Comparison of ENCODE assay signal across 1 cellular context in the genomic region with DNA sequence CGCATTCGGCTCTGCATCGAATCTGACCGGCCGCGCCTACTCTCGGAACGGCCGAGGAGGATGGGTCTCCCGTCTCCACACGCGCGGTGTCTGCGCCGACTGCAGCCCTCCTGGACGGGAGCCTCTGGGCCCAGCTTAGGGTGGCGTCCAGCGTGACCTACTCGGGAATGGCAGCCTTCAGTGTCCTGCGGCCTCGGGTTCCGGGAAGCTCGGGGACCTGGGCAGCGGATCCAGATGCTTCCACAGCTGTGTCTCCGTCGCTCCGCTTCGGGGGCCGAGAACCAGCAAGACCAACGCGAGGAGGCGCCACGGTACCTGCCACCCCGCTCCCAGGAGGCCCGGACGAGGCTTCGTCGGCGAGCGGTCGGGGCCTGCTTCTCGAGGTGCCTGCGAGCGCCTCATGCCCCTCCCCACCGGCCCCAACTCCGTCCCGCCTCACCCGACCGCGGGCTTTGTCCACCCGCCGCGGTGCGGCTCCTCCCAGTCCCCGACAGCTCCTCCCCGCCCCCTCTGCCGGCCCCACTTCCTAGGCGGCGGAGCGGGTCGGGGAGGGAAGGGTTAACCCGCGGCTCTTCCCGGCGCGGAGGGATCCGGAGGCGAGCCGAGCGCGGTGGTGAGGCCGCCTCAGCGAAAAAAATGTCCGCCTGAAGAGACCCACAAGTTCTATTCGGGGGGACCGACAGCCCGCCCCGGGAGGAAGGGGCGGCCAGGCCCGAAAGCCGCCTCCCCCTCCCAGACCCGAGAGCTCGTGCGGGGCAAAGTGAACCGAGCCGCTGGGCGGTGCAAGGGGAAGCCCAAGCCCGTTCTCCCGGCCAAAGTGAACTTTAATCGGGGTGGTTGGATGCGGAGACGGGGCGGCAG.
TF ChIP-seq lines count a peak whose summit lies in the region.

A gene (plus strand): TSS at position 599 of the 861 bp plus-strand sequence. CDS start 1,270 bp downstream, outside the sequence.

TF ChIP-seq in K562, 482 proteins besides CTCF, POLR2A, EP300 and RAD21 (continued from another document and continues in another):
- peak in 1 of 2 experiments; percentile 43; a peak in 1 of 3 replicates for TF ChIP-seq CBX3 (IDR thresholded peaks at IDR 0.05; ENCODE audit: borderline replicate concordance in 1 of 2, low read length in 2 of 2)
- TF ChIP-seq EZH2 (IDR thresholded peaks at IDR 0.05; ENCODE audit: borderline replicate concordance, low read depth, low read length) = no peak
- TF ChIP-seq, protein P1, sequence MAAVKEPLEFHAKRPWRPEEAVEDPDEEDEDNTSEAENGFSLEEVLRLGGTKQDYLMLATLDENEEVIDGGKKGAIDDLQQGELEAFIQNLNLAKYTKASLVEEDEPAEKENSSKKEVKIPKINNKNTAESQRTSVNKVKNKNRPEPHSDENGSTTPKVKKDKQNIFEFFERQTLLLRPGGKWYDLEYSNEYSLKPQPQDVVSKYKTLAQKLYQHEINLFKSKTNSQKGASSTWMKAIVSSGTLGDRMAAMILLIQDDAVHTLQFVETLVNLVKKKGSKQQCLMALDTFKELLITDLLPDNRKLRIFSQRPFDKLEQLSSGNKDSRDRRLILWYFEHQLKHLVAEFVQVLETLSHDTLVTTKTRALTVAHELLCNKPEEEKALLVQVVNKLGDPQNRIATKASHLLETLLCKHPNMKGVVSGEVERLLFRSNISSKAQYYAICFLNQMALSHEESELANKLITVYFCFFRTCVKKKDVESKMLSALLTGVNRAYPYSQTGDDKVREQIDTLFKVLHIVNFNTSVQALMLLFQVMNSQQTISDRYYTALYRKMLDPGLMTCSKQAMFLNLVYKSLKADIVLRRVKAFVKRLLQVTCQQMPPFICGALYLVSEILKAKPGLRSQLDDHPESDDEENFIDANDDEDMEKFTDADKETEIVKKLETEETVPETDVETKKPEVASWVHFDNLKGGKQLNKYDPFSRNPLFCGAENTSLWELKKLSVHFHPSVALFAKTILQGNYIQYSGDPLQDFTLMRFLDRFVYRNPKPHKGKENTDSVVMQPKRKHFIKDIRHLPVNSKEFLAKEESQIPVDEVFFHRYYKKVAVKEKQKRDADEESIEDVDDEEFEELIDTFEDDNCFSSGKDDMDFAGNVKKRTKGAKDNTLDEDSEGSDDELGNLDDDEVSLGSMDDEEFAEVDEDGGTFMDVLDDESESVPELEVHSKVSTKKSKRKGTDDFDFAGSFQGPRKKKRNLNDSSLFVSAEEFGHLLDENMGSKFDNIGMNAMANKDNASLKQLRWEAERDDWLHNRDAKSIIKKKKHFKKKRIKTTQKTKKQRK (IDR thresholded peaks at IDR 0.05; ENCODE audit: borderline replicate concordance, low read depth, low read length) = no peak
- TF ChIP-seq ZNF197 (CRISPR knock-in tag; IDR thresholded peaks at IDR 0.05; ENCODE audit: low read depth) = no peak
- peak; percentile 79 for TF ChIP-seq GABPB1 (CRISPR knock-in tag; IDR thresholded peaks at IDR 0.05)
- TF ChIP-seq, protein P2, sequence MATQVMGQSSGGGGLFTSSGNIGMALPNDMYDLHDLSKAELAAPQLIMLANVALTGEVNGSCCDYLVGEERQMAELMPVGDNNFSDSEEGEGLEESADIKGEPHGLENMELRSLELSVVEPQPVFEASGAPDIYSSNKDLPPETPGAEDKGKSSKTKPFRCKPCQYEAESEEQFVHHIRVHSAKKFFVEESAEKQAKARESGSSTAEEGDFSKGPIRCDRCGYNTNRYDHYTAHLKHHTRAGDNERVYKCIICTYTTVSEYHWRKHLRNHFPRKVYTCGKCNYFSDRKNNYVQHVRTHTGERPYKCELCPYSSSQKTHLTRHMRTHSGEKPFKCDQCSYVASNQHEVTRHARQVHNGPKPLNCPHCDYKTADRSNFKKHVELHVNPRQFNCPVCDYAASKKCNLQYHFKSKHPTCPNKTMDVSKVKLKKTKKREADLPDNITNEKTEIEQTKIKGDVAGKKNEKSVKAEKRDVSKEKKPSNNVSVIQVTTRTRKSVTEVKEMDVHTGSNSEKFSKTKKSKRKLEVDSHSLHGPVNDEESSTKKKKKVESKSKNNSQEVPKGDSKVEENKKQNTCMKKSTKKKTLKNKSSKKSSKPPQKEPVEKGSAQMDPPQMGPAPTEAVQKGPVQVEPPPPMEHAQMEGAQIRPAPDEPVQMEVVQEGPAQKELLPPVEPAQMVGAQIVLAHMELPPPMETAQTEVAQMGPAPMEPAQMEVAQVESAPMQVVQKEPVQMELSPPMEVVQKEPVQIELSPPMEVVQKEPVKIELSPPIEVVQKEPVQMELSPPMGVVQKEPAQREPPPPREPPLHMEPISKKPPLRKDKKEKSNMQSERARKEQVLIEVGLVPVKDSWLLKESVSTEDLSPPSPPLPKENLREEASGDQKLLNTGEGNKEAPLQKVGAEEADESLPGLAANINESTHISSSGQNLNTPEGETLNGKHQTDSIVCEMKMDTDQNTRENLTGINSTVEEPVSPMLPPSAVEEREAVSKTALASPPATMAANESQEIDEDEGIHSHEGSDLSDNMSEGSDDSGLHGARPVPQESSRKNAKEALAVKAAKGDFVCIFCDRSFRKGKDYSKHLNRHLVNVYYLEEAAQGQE (CRISPR knock-in tag; IDR thresholded peaks at IDR 0.05; ENCODE audit: low read depth) = peak; percentile 66; the same call in 1 of the 2 replicates
- TF ChIP-seq, protein P3, sequence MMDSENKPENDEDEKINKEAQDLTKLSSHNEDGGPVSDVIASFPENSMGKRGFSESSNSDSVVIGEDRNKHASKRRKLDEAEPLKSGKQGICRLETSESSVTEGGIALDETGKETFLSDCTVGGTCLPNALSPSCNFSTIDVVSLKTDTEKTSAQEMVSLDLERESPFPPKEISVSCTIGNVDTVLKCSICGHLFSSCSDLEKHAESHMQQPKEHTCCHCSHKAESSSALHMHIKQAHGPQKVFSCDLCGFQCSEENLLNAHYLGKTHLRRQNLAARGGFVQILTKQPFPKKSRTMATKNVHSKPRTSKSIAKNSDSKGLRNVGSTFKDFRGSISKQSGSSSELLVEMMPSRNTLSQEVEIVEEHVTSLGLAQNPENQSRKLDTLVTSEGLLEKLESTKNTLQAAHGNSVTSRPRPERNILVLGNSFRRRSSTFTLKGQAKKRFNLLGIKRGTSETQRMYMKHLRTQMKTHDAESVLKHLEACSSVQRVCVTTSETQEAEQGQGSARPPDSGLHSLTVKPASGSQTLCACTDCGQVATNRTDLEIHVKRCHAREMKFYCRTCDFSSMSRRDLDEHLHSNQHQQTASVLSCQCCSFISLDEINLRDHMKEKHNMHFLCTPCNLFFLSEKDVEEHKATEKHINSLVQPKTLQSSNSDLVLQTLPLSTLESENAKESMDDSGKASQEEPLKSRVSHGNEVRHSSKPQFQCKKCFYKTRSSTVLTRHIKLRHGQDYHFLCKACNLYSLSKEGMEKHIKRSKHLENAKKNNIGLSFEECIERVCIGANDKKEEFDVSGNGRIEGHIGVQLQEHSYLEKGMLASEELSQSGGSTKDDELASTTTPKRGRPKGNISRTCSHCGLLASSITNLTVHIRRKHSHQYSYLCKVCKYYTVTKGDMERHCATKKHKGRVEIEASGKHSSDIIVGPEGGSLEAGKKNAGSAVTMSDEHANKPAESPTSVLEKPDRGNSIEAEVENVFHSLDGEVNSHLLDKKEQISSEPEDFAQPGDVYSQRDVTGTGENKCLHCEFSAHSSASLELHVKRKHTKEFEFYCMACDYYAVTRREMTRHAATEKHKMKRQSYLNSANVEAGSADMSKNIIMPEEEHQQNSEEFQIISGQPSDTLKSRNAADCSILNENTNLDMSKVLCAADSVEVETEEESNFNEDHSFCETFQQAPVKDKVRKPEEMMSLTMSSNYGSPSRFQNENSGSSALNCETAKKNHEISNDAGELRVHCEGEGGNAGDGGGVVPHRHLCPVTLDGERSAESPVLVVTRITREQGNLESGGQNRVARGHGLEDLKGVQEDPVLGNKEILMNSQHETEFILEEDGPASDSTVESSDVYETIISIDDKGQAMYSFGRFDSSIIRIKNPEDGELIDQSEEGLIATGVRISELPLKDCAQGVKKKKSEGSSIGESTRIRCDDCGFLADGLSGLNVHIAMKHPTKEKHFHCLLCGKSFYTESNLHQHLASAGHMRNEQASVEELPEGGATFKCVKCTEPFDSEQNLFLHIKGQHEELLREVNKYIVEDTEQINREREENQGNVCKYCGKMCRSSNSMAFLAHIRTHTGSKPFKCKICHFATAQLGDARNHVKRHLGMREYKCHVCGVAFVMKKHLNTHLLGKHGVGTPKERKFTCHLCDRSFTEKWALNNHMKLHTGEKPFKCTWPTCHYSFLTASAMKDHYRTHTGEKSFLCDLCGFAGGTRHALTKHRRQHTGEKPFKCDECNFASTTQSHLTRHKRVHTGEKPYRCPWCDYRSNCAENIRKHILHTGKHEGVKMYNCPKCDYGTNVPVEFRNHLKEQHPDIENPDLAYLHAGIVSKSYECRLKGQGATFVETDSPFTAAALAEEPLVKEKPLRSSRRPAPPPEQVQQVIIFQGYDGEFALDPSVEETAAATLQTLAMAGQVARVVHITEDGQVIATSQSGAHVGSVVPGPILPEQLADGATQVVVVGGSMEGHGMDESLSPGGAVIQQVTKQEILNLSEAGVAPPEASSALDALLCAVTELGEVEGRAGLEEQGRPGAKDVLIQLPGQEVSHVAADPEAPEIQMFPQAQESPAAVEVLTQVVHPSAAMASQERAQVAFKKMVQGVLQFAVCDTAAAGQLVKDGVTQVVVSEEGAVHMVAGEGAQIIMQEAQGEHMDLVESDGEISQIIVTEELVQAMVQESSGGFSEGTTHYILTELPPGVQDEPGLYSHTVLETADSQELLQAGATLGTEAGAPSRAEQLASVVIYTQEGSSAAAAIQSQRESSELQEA (IDR thresholded peaks at IDR 0.05; ENCODE audit: low read depth) = no peak
- TF ChIP-seq, protein P4, sequence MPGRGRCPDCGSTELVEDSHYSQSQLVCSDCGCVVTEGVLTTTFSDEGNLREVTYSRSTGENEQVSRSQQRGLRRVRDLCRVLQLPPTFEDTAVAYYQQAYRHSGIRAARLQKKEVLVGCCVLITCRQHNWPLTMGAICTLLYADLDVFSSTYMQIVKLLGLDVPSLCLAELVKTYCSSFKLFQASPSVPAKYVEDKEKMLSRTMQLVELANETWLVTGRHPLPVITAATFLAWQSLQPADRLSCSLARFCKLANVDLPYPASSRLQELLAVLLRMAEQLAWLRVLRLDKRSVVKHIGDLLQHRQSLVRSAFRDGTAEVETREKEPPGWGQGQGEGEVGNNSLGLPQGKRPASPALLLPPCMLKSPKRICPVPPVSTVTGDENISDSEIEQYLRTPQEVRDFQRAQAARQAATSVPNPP (IDR thresholded peaks at IDR 0.05; ENCODE audit: borderline replicate concordance, insufficient read depth, insufficient read length) = no peak
- TF ChIP-seq, protein P5, sequence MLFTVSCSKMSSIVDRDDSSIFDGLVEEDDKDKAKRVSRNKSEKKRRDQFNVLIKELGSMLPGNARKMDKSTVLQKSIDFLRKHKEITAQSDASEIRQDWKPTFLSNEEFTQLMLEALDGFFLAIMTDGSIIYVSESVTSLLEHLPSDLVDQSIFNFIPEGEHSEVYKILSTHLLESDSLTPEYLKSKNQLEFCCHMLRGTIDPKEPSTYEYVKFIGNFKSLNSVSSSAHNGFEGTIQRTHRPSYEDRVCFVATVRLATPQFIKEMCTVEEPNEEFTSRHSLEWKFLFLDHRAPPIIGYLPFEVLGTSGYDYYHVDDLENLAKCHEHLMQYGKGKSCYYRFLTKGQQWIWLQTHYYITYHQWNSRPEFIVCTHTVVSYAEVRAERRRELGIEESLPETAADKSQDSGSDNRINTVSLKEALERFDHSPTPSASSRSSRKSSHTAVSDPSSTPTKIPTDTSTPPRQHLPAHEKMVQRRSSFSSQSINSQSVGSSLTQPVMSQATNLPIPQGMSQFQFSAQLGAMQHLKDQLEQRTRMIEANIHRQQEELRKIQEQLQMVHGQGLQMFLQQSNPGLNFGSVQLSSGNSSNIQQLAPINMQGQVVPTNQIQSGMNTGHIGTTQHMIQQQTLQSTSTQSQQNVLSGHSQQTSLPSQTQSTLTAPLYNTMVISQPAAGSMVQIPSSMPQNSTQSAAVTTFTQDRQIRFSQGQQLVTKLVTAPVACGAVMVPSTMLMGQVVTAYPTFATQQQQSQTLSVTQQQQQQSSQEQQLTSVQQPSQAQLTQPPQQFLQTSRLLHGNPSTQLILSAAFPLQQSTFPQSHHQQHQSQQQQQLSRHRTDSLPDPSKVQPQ (CRISPR knock-in tag; IDR thresholded peaks at IDR 0.05; ENCODE audit: borderline replicate concordance) = no peak
- TF ChIP-seq ZNF324 (CRISPR knock-in tag; IDR thresholded peaks at IDR 0.05) = 0 out of 2 replicates have a peak, but pooled peaks have one; percentile 12
- 0 out of 2 replicates have a peak, but pooled peaks have one; percentile 14 for TF ChIP-seq CREB1 (IDR thresholded peaks at IDR 0.05)
- TF ChIP-seq CREB1 (CRISPR knock-in tag; IDR thresholded peaks at IDR 0.05) = peak; percentile 67; the same call in 1 of the 2 replicates
- 0 out of 2 replicates have a peak, but pooled peaks have one; percentile 39 for TF ChIP-seq CC2D1A (IDR thresholded peaks at IDR 0.05)
- TF ChIP-seq ZNF140 (CRISPR knock-in tag; IDR thresholded peaks at IDR 0.05) = no peak
- peak; percentile 85 for TF ChIP-seq ETV1 (tag; conservative IDR thresholded peaks at IDR 0.05; ENCODE audit: low read depth)
- no peak for TF ChIP-seq NFXL1 (CRISPR knock-in tag; IDR thresholded peaks at IDR 0.05)
- TF ChIP-seq, protein P6, sequence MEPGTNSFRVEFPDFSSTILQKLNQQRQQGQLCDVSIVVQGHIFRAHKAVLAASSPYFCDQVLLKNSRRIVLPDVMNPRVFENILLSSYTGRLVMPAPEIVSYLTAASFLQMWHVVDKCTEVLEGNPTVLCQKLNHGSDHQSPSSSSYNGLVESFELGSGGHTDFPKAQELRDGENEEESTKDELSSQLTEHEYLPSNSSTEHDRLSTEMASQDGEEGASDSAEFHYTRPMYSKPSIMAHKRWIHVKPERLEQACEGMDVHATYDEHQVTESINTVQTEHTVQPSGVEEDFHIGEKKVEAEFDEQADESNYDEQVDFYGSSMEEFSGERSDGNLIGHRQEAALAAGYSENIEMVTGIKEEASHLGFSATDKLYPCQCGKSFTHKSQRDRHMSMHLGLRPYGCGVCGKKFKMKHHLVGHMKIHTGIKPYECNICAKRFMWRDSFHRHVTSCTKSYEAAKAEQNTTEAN (CRISPR knock-in tag; IDR thresholded peaks at IDR 0.05) = no peak
- TF ChIP-seq, protein P7, sequence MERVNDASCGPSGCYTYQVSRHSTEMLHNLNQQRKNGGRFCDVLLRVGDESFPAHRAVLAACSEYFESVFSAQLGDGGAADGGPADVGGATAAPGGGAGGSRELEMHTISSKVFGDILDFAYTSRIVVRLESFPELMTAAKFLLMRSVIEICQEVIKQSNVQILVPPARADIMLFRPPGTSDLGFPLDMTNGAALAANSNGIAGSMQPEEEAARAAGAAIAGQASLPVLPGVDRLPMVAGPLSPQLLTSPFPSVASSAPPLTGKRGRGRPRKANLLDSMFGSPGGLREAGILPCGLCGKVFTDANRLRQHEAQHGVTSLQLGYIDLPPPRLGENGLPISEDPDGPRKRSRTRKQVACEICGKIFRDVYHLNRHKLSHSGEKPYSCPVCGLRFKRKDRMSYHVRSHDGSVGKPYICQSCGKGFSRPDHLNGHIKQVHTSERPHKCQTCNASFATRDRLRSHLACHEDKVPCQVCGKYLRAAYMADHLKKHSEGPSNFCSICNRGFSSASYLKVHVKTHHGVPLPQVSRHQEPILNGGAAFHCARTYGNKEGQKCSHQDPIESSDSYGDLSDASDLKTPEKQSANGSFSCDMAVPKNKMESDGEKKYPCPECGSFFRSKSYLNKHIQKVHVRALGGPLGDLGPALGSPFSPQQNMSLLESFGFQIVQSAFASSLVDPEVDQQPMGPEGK (CRISPR knock-in tag; IDR thresholded peaks at IDR 0.05; ENCODE audit: borderline replicate concordance) = no peak
- peak; percentile 73 for TF ChIP-seq BHLHE40 (IDR thresholded peaks at IDR 0.05; ENCODE audit: low read length)
- peak; percentile 62 for TF ChIP-seq PRPF4 (IDR thresholded peaks at IDR 0.05; ENCODE audit: insufficient read depth, low read depth, low read length, poor library complexity, severe bottlenecking)
- TF ChIP-seq JUN (IDR thresholded peaks at IDR 0.05; ENCODE audit: borderline replicate concordance, low read depth, low read length) = peak; percentile 4; the same call in 1 of the 2 replicates
- 0 out of 2 replicates have a peak, but pooled peaks have one; percentile 52 for TF ChIP-seq JUN (CRISPR knock-in tag; IDR thresholded peaks at IDR 0.05; ENCODE audit: borderline replicate concordance)
